ENCODE assay signal across 8 cellular contexts in the genomic region with DNA sequence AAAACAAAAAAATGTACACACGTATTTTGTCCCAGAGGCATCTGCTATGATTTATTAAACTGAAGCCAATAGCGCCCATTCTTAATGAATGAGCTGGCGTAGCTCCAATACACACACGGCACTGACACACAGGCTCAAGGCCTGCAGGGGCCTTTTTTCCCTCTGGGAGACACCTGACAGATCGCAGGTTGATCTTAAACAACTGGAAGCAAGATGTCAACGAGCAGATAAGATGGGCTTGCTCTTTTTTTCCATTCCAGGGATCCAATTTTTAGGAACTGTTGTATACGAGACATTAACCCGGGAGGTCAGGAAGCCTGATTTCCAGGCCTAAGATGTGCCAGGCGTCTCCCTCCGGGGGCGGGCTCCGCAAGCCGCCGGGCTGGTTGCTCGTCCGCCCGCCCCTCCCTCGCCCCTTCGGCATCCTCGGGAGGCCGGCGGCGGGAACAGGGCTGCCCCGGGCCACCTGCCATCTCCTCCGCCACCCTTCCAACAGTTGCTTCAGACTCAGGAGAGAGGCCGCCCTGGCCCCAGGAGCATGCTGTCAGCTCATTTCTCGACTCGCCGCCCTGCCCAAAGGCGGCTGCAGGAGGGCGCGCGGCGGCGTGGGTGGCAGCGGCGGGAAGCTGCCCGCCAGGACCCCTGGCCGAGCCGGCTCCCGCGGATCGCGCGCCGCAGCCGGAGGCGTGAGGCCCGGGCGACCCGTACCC. TPM values are rescaled to one million over a fixed set of nuclear protein-coding genes. Genes with fewer than 3 reads are reported as not detected.
DNase-seq lines count a peak whose midpoint lies in the region; TF ChIP-seq lines count a peak whose summit lies in the region.

No MANE protein-coding gene starts in this region.

- H3K36me3 ChIP-seq in GM06990 (ENCODE audit: control insufficient read depth, insufficient read depth, low read length) (peaks cover 2% of the 10 kb centered on the region; the same call in 1 of the 2 replicates), MG63 (peaks cover 29% of the 10 kb centered on the region), mammary epithelial cell (ENCODE audit: insufficient read depth, low read length) (peaks cover 4% of the 10 kb centered on the region)

- H3K9me3 ChIP-seq in MG63: no peaks in the 10 kb centered on the region
- no peaks in the 10 kb centered on the region for H3K9me3 ChIP-seq in mammary epithelial cell (replicated peaks; ENCODE audit: insufficient read depth, low read length)

- dilution Hi-C loops in mammary epithelial cell (cut with HindIII; ENCODE audit: low sequenced_read_pairs): no loop called here

- DNase-seq in GM06990 (ENCODE audit: extremely low read depth, insufficient read length): peak; percentile 52
- DNase-seq in HCEC 1CT: peak; percentile 11
- DNase-seq in MG63: peak; percentile 55
- peak; percentile 20 for DNase-seq in T-helper 22 cell (ENCODE audit: low read depth)
- peak; percentile 24 for DNase-seq in mammary epithelial cell
- peak; percentile 70 for DNase-seq in left kidney (ENCODE audit: low read depth, low spot score)
- peak; percentile 38 for DNase-seq in stimulated activated CD4-positive, alpha-beta T cell treated with anti-CD3 and anti-CD28 coated beads, Interleukin-4, amount 100 ng/mL, for 24 hours
- no peak for DNase-seq in SKM-1 (lab: John Stamatoyannopoulos, UW; ENCODE audit: unreplicated experiment)

- CTCF ChIA-PET in mammary epithelial cell (lab: Charles Lee; ENCODE audit: low non-redundant PET): no interaction called here

- H3K27ac ChIP-seq in mammary epithelial cell (ENCODE audit: insufficient read depth, low read depth, low read length): no peak overlapping the region

- peak overlapping the region; percentile 94 for H2AFZ ChIP-seq in mammary epithelial cell (ENCODE audit: low read depth, low read length)

- H4K20me1 ChIP-seq in mammary epithelial cell (ENCODE audit: insufficient read depth, low read length): no peaks in the 10 kb centered on the region

- no TSS peak for BruUV-seq in mammary epithelial cell (replicated peaks; lab: Mats Ljungman, UMichigan)

- in situ Hi-C loops in mammary epithelial cell (cut with MboI; ENCODE audit: low sequenced_read_pairs in 2 of 2): no loop called here

- H3K4me1 ChIP-seq in mammary epithelial cell (ENCODE audit: insufficient read depth, low read length): peaks cover 6% of the 10 kb centered on the region

- no peaks in the 10 kb centered on the region for H3K27me3 ChIP-seq in GM06990 (replicated peaks; ENCODE audit: control insufficient read depth, insufficient read depth, low read length)
- H3K27me3 ChIP-seq in MG63: no peaks in the 10 kb centered on the region
- H3K27me3 ChIP-seq in mammary epithelial cell (ENCODE audit: insufficient read depth, low read length): no peaks in the 10 kb centered on the region

- peak overlapping the region; percentile 88 for H3K4me2 ChIP-seq in mammary epithelial cell (ENCODE audit: insufficient read depth, low read depth, low read length)

- H3K4me3 ChIP-seq in GM06990 (replicated peaks; ENCODE audit: low read depth, low read length): peak overlapping the region; percentile 85
- peak overlapping the region; percentile 81 for H3K4me3 ChIP-seq in MG63
- H3K4me3 ChIP-seq in mammary epithelial cell (replicated peaks in 1 of 3; ENCODE audit: insufficient read depth in 1 of 3, low read depth in 2 of 3, low read length in 3 of 3): peak overlapping the region; percentile 61 to 84 (median 62)

- 3% methylated on average over 8 of the region's 51 CpGs for WGBS in mammary epithelial cell (ENCODE audit: low coverage, missing lambda C conversion rate)

- peaks cover 68% of the 10 kb centered on the region for H3K79me2 ChIP-seq in mammary epithelial cell (ENCODE audit: insufficient read depth, low read length)

- H3K9ac ChIP-seq in mammary epithelial cell (ENCODE audit: insufficient read depth, low read length): peak overlapping the region; percentile 25

- TF ChIP-seq CTCF in GM06990 (IDR thresholded peaks at IDR 0.05; ENCODE audit: insufficient read depth, low read length, poor library complexity, severe bottlenecking) (no peak), mammary epithelial cell (conservative IDR thresholded peaks at IDR 0.05 in 1 of 2, IDR thresholded peaks at IDR 0.05 in 1 of 2; ENCODE audit: extremely low read depth in 1 of 2, insufficient read depth in 1 of 2, low read depth in 1 of 2, low read length in 2 of 2) (no peak)

- intact Hi-C loops in mammary epithelial cell (cut with micrococcal nuclease): loop anchor here (1.0 to 5.0 kb wide), 5 partner anchors 35 to 336 kb away; a partner anchor contains a TSS

RNA-seq across cellular contexts. Expression of a gene that starts 0.7 kb away (rescaled TPM):
- 25.1 and 33.0 TPM in 2 replicates for total RNA-seq in MG63 (2014; rRNA removed; shearing (Covaris generic); ENCODE audit: low replicate concordance)
- 10 to 100 TPM; 11.9 to 12.5 TPM for total RNA-seq in mammary epithelial cell
- polyA plus RNA-seq in mammary epithelial cell: 4.1 TPM
- polyA minus RNA-seq in mammary epithelial cell: 33.4 TPM

RNA-seq across cellular contexts. Expression of a gene that starts 1.0 kb away (rescaled TPM):
- 4.3 and 8.1 TPM in 2 replicates for total RNA-seq in MG63 (2014; rRNA removed; shearing (Covaris generic); ENCODE audit: low replicate concordance)
- total RNA-seq in mammary epithelial cell: 10 to 100 TPM; 14.5 to 22.4 TPM
- 21.8 TPM for polyA plus RNA-seq in mammary epithelial cell
- polyA minus RNA-seq in mammary epithelial cell: 9.2 TPM
